ENCODE assay signal across 23 cellular contexts in the genomic region with DNA sequence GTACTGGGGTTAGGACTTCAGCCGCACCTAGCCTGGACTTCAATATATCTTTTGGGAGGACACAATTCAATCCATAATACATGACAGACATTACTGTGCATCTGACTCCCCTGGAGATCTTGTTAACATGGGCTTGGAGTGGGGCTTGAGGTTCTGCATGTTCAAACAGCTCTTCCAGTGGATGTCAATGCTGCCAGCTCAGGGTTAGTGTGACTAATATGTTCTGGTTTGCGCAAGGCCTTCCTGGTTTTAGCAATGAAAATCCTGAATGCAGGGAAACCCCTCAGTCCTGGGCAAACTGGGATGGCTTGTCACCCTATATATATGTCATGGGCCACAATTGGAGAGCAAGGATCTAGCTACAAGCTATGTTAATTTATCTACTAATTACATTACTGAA. TPM values are rescaled to one million over a fixed set of nuclear protein-coding genes. Genes with fewer than 3 reads are reported as not detected.
DNase-seq lines count a peak whose midpoint lies in the region; ATAC-seq and TF ChIP-seq lines count a peak whose summit lies in the region.
"Had no signal": no experiment of that assay in that cellular context is flagged by ENCODE, and none has a peak within 500 bp of the region (broad histone marks: within the 10 kb centered on the region; RNA-seq: fewer than 3 reads in every experiment).

No MANE protein-coding gene starts in this region.

- H3K27me3 Mint-ChIP-seq in activated CD8-positive, alpha-beta T cell treated with anti-CD3 and anti-CD28 coated beads, Interleukin-2, amount 10 ng/mL, durations not matched to agents 7 days and 5 days (ENCODE audit: low read depth), result peaks cover 10% of the 10 kb centered on the region
- H3K27me3 Mint-ChIP-seq in natural killer cell treated with Interleukin-12 subunit alpha and Interleukin-12 subunit beta and Interleukin-15 and Interleukin-18, amount 100 ng/mL, for 72 hours, result peaks cover 0 to 27% of the 10 kb centered on the region in 2 donors

- no peak overlapping the region for H2BK12ac ChIP-seq in mesenchymal stem cell (ENCODE audit: low read length in 2 of 2)

- H2BK15ac ChIP-seq in mesenchymal stem cell (ENCODE audit: low read depth, poor library complexity, severe bottlenecking), result no peak overlapping the region

- H3K18ac ChIP-seq in mesenchymal stem cell (ENCODE audit: low read depth in 1 of 2, low read length in 2 of 2), result no peak overlapping the region

- DNase-seq in LHCN-M2 (ENCODE audit: low read depth) (peak; percentile 13), RWPE2 (ENCODE audit: low spot score) (peak; percentile 22), epithelial cell of prostate (ENCODE audit: low read depth, low spot score) (peak; percentile 51), mesenchymal stem cell (peak; percentile 3), NCI-H1048 (lab: John Stamatoyannopoulos, UW) (no peak)
- DNase-seq in activated CD8-positive, alpha-beta T cell treated with anti-CD3 and anti-CD28 coated beads, Interleukin-2, amount 10 ng/mL, durations not matched to agents 7 days and 5 days, result no peak
- DNase-seq in activated naive CD4-positive, alpha-beta T cell treated with anti-CD3 and anti-CD28 coated beads, Interleukin-2, amount 50 U/mL, for 72 hours (ENCODE audit: low spot score in 2 of 2), result no peak
- DNase-seq in natural killer cell treated with Interleukin-12 subunit alpha and Interleukin-12 subunit beta and Interleukin-15 and Interleukin-18, amount 100 ng/mL, for 72 hours (ENCODE audit: low spot score), result no peak
- DNase-seq: Calu3; CD8-positive, alpha-beta T cell; GF-D8; KBM-7; NCI-H1105; NCI-H2081; NCI-H2171 treated with DMSO at 0.1 percent for 48 hours; NCI-H510A; NCI-H748 treated with DMSO at 0.1 percent for 48 hours; OCI-M1; SIG-M5 had no signal

- TF ChIP-seq CTCF in RWPE2 (IDR thresholded peaks at IDR 0.05; ENCODE audit: poor library complexity, severe bottlenecking), result no peak

- H3K36me3 Mint-ChIP-seq in activated CD8-positive, alpha-beta T cell treated with anti-CD3 and anti-CD28 coated beads, Interleukin-2, amount 10 ng/mL, durations not matched to agents 7 days and 5 days (ENCODE audit: low read depth), result no peaks in the 10 kb centered on the region
- H3K36me3 Mint-ChIP-seq in activated naive CD4-positive, alpha-beta T cell treated with anti-CD3 and anti-CD28 coated beads, Interleukin-2, amount 50 U/mL, for 72 hours, result no peaks in the 10 kb centered on the region
- no peaks in the 10 kb centered on the region for H3K36me3 Mint-ChIP-seq in natural killer cell treated with Interleukin-12 subunit alpha and Interleukin-12 subunit beta and Interleukin-15 and Interleukin-18, amount 100 ng/mL, for 72 hours
- H3K36me3 Mint-ChIP-seq: CD8-positive, alpha-beta T cell had no signal

- no peak overlapping the region for H3K4me2 ChIP-seq in mesenchymal stem cell (ENCODE audit: low read length, poor library complexity, severe bottlenecking)
- H3K4me2 ChIP-seq: BLaER1, GM23338 had no signal

- no peak overlapping the region for H2AK5ac ChIP-seq in mesenchymal stem cell (ENCODE audit: low read length, severe bottlenecking)

- H4K91ac ChIP-seq in mesenchymal stem cell (ENCODE audit: low read length), result no peak overlapping the region

- no peak overlapping the region for H2BK120ac ChIP-seq in mesenchymal stem cell (ENCODE audit: low read depth, low read length)

- H3K23ac ChIP-seq in mesenchymal stem cell (ENCODE audit: low read length in 2 of 2), result no peak overlapping the region

- H3K9me3 ChIP-seq in RWPE2 (ENCODE audit: severe bottlenecking), result no peaks in the 10 kb centered on the region
- H3K9me3 ChIP-seq in mesenchymal stem cell (ENCODE audit: control insufficient read depth, low read length), result no peaks in the 10 kb centered on the region
- H3K9me3 ChIP-seq: BLaER1 had no signal

- POLR2A ChIA-PET in activated CD8-positive, alpha-beta T cell treated with anti-CD3 and anti-CD28 coated beads, Interleukin-2, amount 10 ng/mL, durations not matched to agents 7 days and 5 days (lab: Charles Lee), result no interaction called here

- H3K36me3 ChIP-seq in RWPE2 (ENCODE audit: low read depth), result no peaks in the 10 kb centered on the region
- H3K36me3 ChIP-seq in mesenchymal stem cell (ENCODE audit: control insufficient read depth in 1 of 2, insufficient read depth in 2 of 2, low read depth in 1 of 2, low read length in 2 of 2), result no peaks in the 10 kb centered on the region
- H3K36me3 ChIP-seq: BLaER1 had no signal

- H3K9ac ChIP-seq in mesenchymal stem cell (ENCODE audit: low read length), result no peak overlapping the region
- H3K9ac ChIP-seq: BLaER1 had no signal

- no peaks in the 10 kb centered on the region for H3K9me3 Mint-ChIP-seq in activated CD8-positive, alpha-beta T cell treated with anti-CD3 and anti-CD28 coated beads, Interleukin-2, amount 10 ng/mL, durations not matched to agents 7 days and 5 days (ENCODE audit: insufficient read depth)
- H3K9me3 Mint-ChIP-seq in activated naive CD4-positive, alpha-beta T cell treated with anti-CD3 and anti-CD28 coated beads, Interleukin-2, amount 50 U/mL, for 72 hours, result no peaks in the 10 kb centered on the region
- no peaks in the 10 kb centered on the region for H3K9me3 Mint-ChIP-seq in natural killer cell treated with Interleukin-12 subunit alpha and Interleukin-12 subunit beta and Interleukin-15 and Interleukin-18, amount 100 ng/mL, for 72 hours
- H3K9me3 Mint-ChIP-seq: CD8-positive, alpha-beta T cell; GM23338 had no signal

- H3K4me1 ChIP-seq in RWPE2 (ENCODE audit: insufficient read depth, poor library complexity, severe bottlenecking) (peaks cover 7% of the 10 kb centered on the region), mesenchymal stem cell (ENCODE audit: control insufficient read depth, insufficient read depth, low read depth, low read length) (peaks cover 10% of the 10 kb centered on the region)

- H3K4me3 Mint-ChIP-seq in activated CD8-positive, alpha-beta T cell treated with anti-CD3 and anti-CD28 coated beads, Interleukin-2, amount 10 ng/mL, durations not matched to agents 7 days and 5 days, result no peak overlapping the region
- H3K4me3 Mint-ChIP-seq in natural killer cell treated with Interleukin-12 subunit alpha and Interleukin-12 subunit beta and Interleukin-15 and Interleukin-18, amount 100 ng/mL, for 72 hours, result no peak overlapping the region
- H3K4me3 Mint-ChIP-seq: CD8-positive, alpha-beta T cell; GM23338 had no signal

- 100% methylated on average over 1 of the region's 2 CpGs for WGBS in mesenchymal stem cell

- peaks cover 3% of the 10 kb centered on the region for H3K4me1 Mint-ChIP-seq in activated CD8-positive, alpha-beta T cell treated with anti-CD3 and anti-CD28 coated beads, Interleukin-2, amount 10 ng/mL, durations not matched to agents 7 days and 5 days (ENCODE audit: low read depth)
- H3K4me1 Mint-ChIP-seq in natural killer cell treated with Interleukin-12 subunit alpha and Interleukin-12 subunit beta and Interleukin-15 and Interleukin-18, amount 100 ng/mL, for 72 hours (ENCODE audit: low read depth in 2 of 2), result no peaks in the 10 kb centered on the region

- H4K8ac ChIP-seq in mesenchymal stem cell (ENCODE audit: low read length), result no peak overlapping the region

- H2BK5ac ChIP-seq in mesenchymal stem cell (ENCODE audit: low read depth, low read length, poor library complexity, severe bottlenecking), result no peak overlapping the region

- no peak overlapping the region for H2AFZ ChIP-seq in mesenchymal stem cell (ENCODE audit: low read depth, low read length)
- H2AFZ ChIP-seq: GM23338 had no signal

- no peak overlapping the region for H3K14ac ChIP-seq in mesenchymal stem cell (ENCODE audit: low read length in 2 of 2)

- no peak overlapping the region for H3K27ac ChIP-seq in RWPE2 (ENCODE audit: poor library complexity, severe bottlenecking)
- no peak overlapping the region for H3K27ac ChIP-seq in epithelial cell of prostate
- no peak overlapping the region for H3K27ac ChIP-seq in mesenchymal stem cell (ENCODE audit: low read length, poor library complexity, severe bottlenecking)
- H3K27ac ChIP-seq: BLaER1 had no signal

- H3K4me3 ChIP-seq in RWPE2 (ENCODE audit: severe bottlenecking) (no peak overlapping the region), mesenchymal stem cell (ENCODE audit: insufficient read depth in 1 of 2, low read depth in 1 of 2, low read length in 2 of 2) (no peak overlapping the region)
- H3K4me3 ChIP-seq: BLaER1, GM23338 had no signal

- no peak overlapping the region for H3K27ac Mint-ChIP-seq in activated CD8-positive, alpha-beta T cell treated with anti-CD3 and anti-CD28 coated beads, Interleukin-2, amount 10 ng/mL, durations not matched to agents 7 days and 5 days
- H3K27ac Mint-ChIP-seq in activated naive CD4-positive, alpha-beta T cell treated with anti-CD3 and anti-CD28 coated beads, Interleukin-2, amount 50 U/mL, for 72 hours, result no peak overlapping the region
- H3K27ac Mint-ChIP-seq in natural killer cell treated with Interleukin-12 subunit alpha and Interleukin-12 subunit beta and Interleukin-15 and Interleukin-18, amount 100 ng/mL, for 72 hours, result no peak overlapping the region
- H3K27ac Mint-ChIP-seq: CD8-positive, alpha-beta T cell; GM23338 had no signal

- no peak overlapping the region for H3K4ac ChIP-seq in mesenchymal stem cell (ENCODE audit: low read depth in 1 of 2, low read length in 2 of 2)

- ATAC-seq in RWPE2 (ENCODE audit: low read depth), result peak; percentile 82
- ATAC-seq in activated CD8-positive, alpha-beta T cell treated with anti-CD3 and anti-CD28 coated beads, Interleukin-2, amount 10 ng/mL, durations not matched to agents 7 days and 5 days, result no peak
- ATAC-seq in activated naive CD4-positive, alpha-beta T cell treated with anti-CD3 and anti-CD28 coated beads, Interleukin-2, amount 50 U/mL, for 72 hours, result no peak
- no peak for ATAC-seq in natural killer cell treated with Interleukin-12 subunit alpha and Interleukin-12 subunit beta and Interleukin-15 and Interleukin-18, amount 100 ng/mL, for 72 hours
- ATAC-seq: CD8-positive, alpha-beta T cell; GM23338; HCT116; SK-N-SH treated with all-trans-retinoic acid at 6 μM for 48 hours had no signal

- CTCF ChIA-PET in activated CD8-positive, alpha-beta T cell treated with anti-CD3 and anti-CD28 coated beads, Interleukin-2, amount 10 ng/mL, durations not matched to agents 7 days and 5 days (lab: Charles Lee), result no interaction called here

- no peaks in the 10 kb centered on the region for H3K79me1 ChIP-seq in mesenchymal stem cell (replicated peaks; ENCODE audit: low read length, poor library complexity, severe bottlenecking)

- peaks cover 7% of the 10 kb centered on the region for H3K27me3 ChIP-seq in RWPE2 (ENCODE audit: insufficient read depth, poor library complexity, severe bottlenecking)
- H3K27me3 ChIP-seq in mesenchymal stem cell (ENCODE audit: control insufficient read depth in 1 of 2, insufficient read depth in 1 of 2, low read length in 2 of 2), result peaks cover 4 to 31% of the 10 kb centered on the region in 2 experiments
- H3K27me3 ChIP-seq: BLaER1 had no signal

RNA-seq across cellular contexts. Expression of a gene that starts 2.7 kb away (rescaled TPM):
- total RNA-seq in LHCN-M2 (2014; rRNA removed), result 0.26 and 1.8 TPM in 2 replicates
- 1.0 TPM for polyA plus RNA-seq in LHCN-M2 (2012)
- 0.10 TPM for polyA plus RNA-seq in mesenchymal stem cell (2013, experiment 1 of 2)
- 0.16 TPM for polyA plus RNA-seq in mesenchymal stem cell (2013, experiment 2 of 2)
- not detected for total RNA-seq in activated CD8-positive, alpha-beta T cell treated with anti-CD3 and anti-CD28 coated beads, Interleukin-2, amount 10 ng/mL, durations not matched to agents 7 days and 5 days
- 1 to 10 TPM in 1 of 2 donors, under 1 TPM in 1; 0.93 to 3.2 TPM for total RNA-seq in activated naive CD4-positive, alpha-beta T cell treated with anti-CD3 and anti-CD28 coated beads, Interleukin-2, amount 50 U/mL, for 72 hours
- total RNA-seq in natural killer cell treated with Interleukin-12 subunit alpha and Interleukin-12 subunit beta and Interleukin-15 and Interleukin-18, amount 100 ng/mL, for 72 hours, result not detected

Comparison
In these comparisons a context has a peak if more than half of its experiments do, and no peak if none do; other contexts are left out.
1. DNase-seq: peak in LHCN-M2 (single experiment), RWPE2 (single experiment), epithelial cell of prostate (single experiment) and mesenchymal stem cell (single experiment); none in NCI-H1048 (single experiment), activated CD8-positive, alpha-beta T cell treated with anti-CD3 and anti-CD28 coated beads, Interleukin-2, amount 10 ng/mL, durations not matched to agents 7 days and 5 days (single experiment), activated naive CD4-positive, alpha-beta T cell treated with anti-CD3 and anti-CD28 coated beads, Interleukin-2, amount 50 U/mL, for 72 hours (0 of 2) and natural killer cell treated with Interleukin-12 subunit alpha and Interleukin-12 subunit beta and Interleukin-15 and Interleukin-18, amount 100 ng/mL, for 72 hours (single experiment).